ENCODE assay signal across 20 cellular contexts in the genomic region with DNA sequence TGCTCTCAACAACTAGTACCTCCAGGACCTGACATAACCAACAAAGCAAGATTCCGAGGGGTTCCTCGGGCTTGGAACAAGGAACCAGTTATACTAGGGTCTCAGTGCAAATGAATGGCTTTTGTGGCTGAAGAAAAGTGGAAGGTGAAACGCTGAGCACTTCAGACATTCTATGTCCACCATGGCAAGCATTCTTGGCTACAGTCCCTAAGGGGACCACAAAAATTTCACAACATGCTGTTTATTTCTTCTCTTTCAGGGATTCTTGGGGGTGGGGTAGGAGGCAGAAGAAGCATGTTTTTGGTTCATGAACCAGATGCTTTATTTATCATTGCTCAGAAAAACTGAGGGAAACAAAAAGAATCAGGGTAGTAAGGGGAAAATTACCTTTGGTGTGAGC.
"Had no signal": no experiment of that assay in that cellular context is flagged by ENCODE, and none has a peak within 500 bp of the region (broad histone marks: within the 10 kb centered on the region; RNA-seq: fewer than 3 reads in every experiment).

No MANE protein-coding gene starts in this region.

- H3K4me1 Mint-ChIP-seq: activated B cell treated with CpG ODN at 0.5 μM for 24 hours; activated CD4-positive, alpha-beta T cell treated with anti-CD3 and anti-CD28 coated beads, Interleukin-2, amount 10 ng/mL, durations not matched to agents 24 days and 14 days had no signal

- H3K4me3 Mint-ChIP-seq: activated B cell treated with CpG ODN at 0.5 μM for 24 hours; activated CD4-positive, alpha-beta T cell treated with anti-CD3 and anti-CD28 coated beads, Interleukin-2, amount 10 ng/mL, durations not matched to agents 24 days and 14 days; activated CD8-positive, alpha-beta T cell treated with anti-CD3 and anti-CD28 coated beads, Interleukin-2, amount 10 ng/mL, durations not matched to agents 7 days and 5 days; activated naive CD8-positive, alpha-beta T cell; activated T-cell treated with anti-CD3 and anti-CD28 coated beads, Interleukin-2, amount 50 U/mL, for 72 hours; natural killer cell treated with Interleukin-12 subunit alpha and Interleukin-12 subunit beta and Interleukin-15 and Interleukin-18, amount 100 ng/mL, for 72 hours had no signal

- H3K9me3 Mint-ChIP-seq: activated CD4-positive, alpha-beta T cell treated with anti-CD3 and anti-CD28 coated beads, Interleukin-2, amount 10 ng/mL, durations not matched to agents 24 days and 14 days had no signal

- H3K27me3 Mint-ChIP-seq: activated B cell treated with CpG ODN at 0.5 μM for 24 hours; activated CD4-positive, alpha-beta T cell treated with anti-CD3 and anti-CD28 coated beads, Interleukin-2, amount 10 ng/mL, durations not matched to agents 24 days and 14 days; activated naive CD8-positive, alpha-beta T cell had no signal

- H3K4me3 ChIP-seq: cardiac muscle cell, dorsolateral prefrontal cortex, prostate gland, right lobe of liver, upper lobe of left lung had no signal

- H3K27ac Mint-ChIP-seq: activated B cell treated with CpG ODN at 0.5 μM for 24 hours; activated CD4-positive, alpha-beta T cell treated with anti-CD3 and anti-CD28 coated beads, Interleukin-2, amount 10 ng/mL, durations not matched to agents 24 days and 14 days; activated CD8-positive, alpha-beta T cell treated with anti-CD3 and anti-CD28 coated beads, Interleukin-2, amount 10 ng/mL, durations not matched to agents 7 days and 5 days; activated naive CD8-positive, alpha-beta T cell; activated T-cell treated with anti-CD3 and anti-CD28 coated beads, Interleukin-2, amount 50 U/mL, for 72 hours; natural killer cell treated with Interleukin-12 subunit alpha and Interleukin-12 subunit beta and Interleukin-15 and Interleukin-18, amount 100 ng/mL, for 72 hours had no signal

- ATAC-seq: activated CD8-positive, alpha-beta T cell treated with anti-CD3 and anti-CD28 coated beads, Interleukin-2, amount 10 ng/mL, durations not matched to agents 7 days and 5 days; activated T-cell treated with anti-CD3 and anti-CD28 coated beads, Interleukin-2, amount 50 U/mL, for 72 hours; left ventricle myocardium superior; natural killer cell treated with Interleukin-12 subunit alpha and Interleukin-12 subunit beta and Interleukin-15 and Interleukin-18, amount 100 ng/mL, for 72 hours; right lobe of liver; stimulated activated naive CD8-positive, alpha-beta T cell treated with anti-CD3 and anti-CD28 coated beads, Interleukin-15, Interleukin-2, amounts not matched to agents 100 U/mL and 50 U/mL, for 24 hours had no signal

- H3K36me3 Mint-ChIP-seq: activated naive CD8-positive, alpha-beta T cell; natural killer cell treated with Interleukin-12 subunit alpha and Interleukin-12 subunit beta and Interleukin-15 and Interleukin-18, amount 100 ng/mL, for 72 hours had no signal

- DNase-seq: activated B cell treated with CpG ODN at 0.5 μM for 24 hours; activated CD4-positive, alpha-beta T cell treated with anti-CD3 and anti-CD28 coated beads, Interleukin-2, amount 10 ng/mL, durations not matched to agents 24 days and 14 days; activated CD8-positive, alpha-beta memory T cell treated with anti-CD3 and anti-CD28 coated beads, Interleukin-2, amount 50 U/mL, for 4 hours; activated CD8-positive, alpha-beta T cell treated with anti-CD3 and anti-CD28 coated beads, Interleukin-2, amount 10 ng/mL, durations not matched to agents 7 days and 5 days; activated gamma-delta T cell; activated T-cell treated with anti-CD3 and anti-CD28 coated beads, Interleukin-2, amount 50 U/mL, for 72 hours; dorsolateral prefrontal cortex; erythroblast; hypothalamus; left ventricle myocardium superior; mesendoderm; occipital lobe; right lobe of liver; stimulated activated naive CD8-positive, alpha-beta T cell treated with anti-CD3 and anti-CD28 coated beads, Interleukin-15, Interleukin-2, amounts not matched to agents 100 U/mL and 50 U/mL, for 24 hours; SW 1271; upper lobe of left lung had no signal
